20 cellular contexts compared by ENCODE assay signal in the genomic region with DNA sequence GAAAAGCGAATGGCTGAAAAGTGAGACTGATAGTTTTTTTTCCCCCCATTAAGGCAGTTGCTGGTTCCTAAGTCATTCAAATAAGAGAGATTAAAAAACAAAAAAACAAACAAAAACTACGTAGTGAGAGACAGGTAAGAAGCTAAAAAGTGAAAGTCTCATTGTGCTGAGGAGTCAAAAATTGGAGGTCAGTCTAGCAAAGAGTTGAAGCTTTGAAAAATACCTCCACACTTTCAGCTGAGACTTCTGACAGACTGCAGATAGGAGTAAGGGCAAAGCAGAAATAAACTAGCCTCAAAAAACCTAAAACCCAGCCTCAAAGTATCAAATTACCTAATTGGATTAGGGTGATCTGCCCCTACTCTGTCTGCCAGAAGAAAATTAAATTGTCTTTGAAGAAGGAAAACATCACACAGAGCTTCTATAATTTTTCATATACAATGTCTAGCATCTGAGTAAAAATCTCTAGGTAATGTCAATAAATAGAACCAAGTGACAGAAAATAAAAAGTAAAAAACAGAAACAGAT. TPM values are rescaled to one million over a fixed set of nuclear protein-coding genes. Genes with fewer than 3 reads are reported as not detected.
DNase-seq lines count a peak whose midpoint lies in the region; ATAC-seq and TF ChIP-seq lines count a peak whose summit lies in the region.
"Had no signal": no experiment of that assay in that cellular context is flagged by ENCODE, and none has a peak within 500 bp of the region (broad histone marks: within the 10 kb centered on the region; RNA-seq: fewer than 3 reads in every experiment).

No MANE protein-coding gene starts in this region.

- ATAC-seq in RWPE2 (ENCODE audit: low read depth) (no peak), heart right ventricle (no peak)
- no peak for ATAC-seq in effector memory CD8-positive, alpha-beta T cell (replicated peaks)
- ATAC-seq in stimulated activated memory B cell treated with anti-CD40 and anti-IgM and Interleukin-4, amounts not matched to agents 10 μg/mL and 1 μg/mL and 100 μg/mL, for 72 hours: no peak
- ATAC-seq: CD8-positive, alpha-beta T cell; naive thymus-derived CD8-positive, alpha-beta T cell; sciatic nerve had no signal

- no peaks in the 10 kb centered on the region for H3K79me2 ChIP-seq in mammary epithelial cell (ENCODE audit: insufficient read depth, low read length)

- intact Hi-C loops in mammary epithelial cell (cut with micrococcal nuclease): loop anchor here (1.0 kb wide), 1 partner anchor 11 kb away; a partner anchor contains a TSS
- intact Hi-C loops in MCF 10A (cut with micrococcal nuclease): no loop called here
- intact Hi-C loops in heart right ventricle (cut with DNase I): no loop called here

- H3K36me3 Mint-ChIP-seq in MCF 10A (ENCODE audit: insufficient read depth, unreplicated experiment): no peaks in the 10 kb centered on the region
- H3K36me3 Mint-ChIP-seq in effector memory CD8-positive, alpha-beta T cell (ENCODE audit: insufficient read depth): peaks cover 5% of the 10 kb centered on the region
- H3K36me3 Mint-ChIP-seq in stimulated activated memory B cell treated with anti-CD40 and anti-IgM and Interleukin-4, amounts not matched to agents 10 μg/mL and 1 μg/mL and 100 μg/mL, for 72 hours: peaks cover 12% of the 10 kb centered on the region
- H3K36me3 Mint-ChIP-seq: CD8-positive, alpha-beta T cell had no signal

- peak overlapping the region; percentile 44 for H3K4me2 ChIP-seq in mammary epithelial cell (ENCODE audit: insufficient read depth, low read depth, low read length)

- no peaks in the 10 kb centered on the region for H3K27me3 ChIP-seq in mammary epithelial cell (ENCODE audit: insufficient read depth, low read length)
- no peaks in the 10 kb centered on the region for H3K27me3 ChIP-seq in RWPE2 (ENCODE audit: insufficient read depth, poor library complexity, severe bottlenecking)
- no peaks in the 10 kb centered on the region for H3K27me3 ChIP-seq in heart right ventricle
- H3K27me3 ChIP-seq: adrenal gland had no signal

- DNase-seq in mammary epithelial cell (no peak), MCF 10A (ENCODE audit: unreplicated experiment) (no peak), RWPE2 (ENCODE audit: low spot score) (no peak), NCI-H1417 (lab: John Stamatoyannopoulos, UW) (no peak), heart right ventricle (no peak), NCI-H748 treated with DMSO at 0.1 percent for 48 hours (lab: John Stamatoyannopoulos, UW) (no peak)
- DNase-seq in effector memory CD8-positive, alpha-beta T cell: no peak
- DNase-seq: activated CD4-positive, alpha-beta T cell treated with anti-CD3 and anti-CD28 coated beads, Interleukin-2, amount 50 U/mL, for 1 hour; activated T-cell treated with anti-CD3 and anti-CD28 coated beads, Interleukin-2, amount 50 U/mL, for 4 hours; adrenal gland; DMS79; NCI-H2171 treated with DMSO at 0.1 percent for 48 hours; stimulated activated naive B cell treated with anti-CD40 and anti-IgM and Interleukin-4, amounts not matched to agents 10 μg/mL and 1 μg/mL and 100 μg/mL, for 72 hours; trophoblast cell had no signal

- 87% methylated on average over 2 of the region's 2 CpGs for WGBS in mammary epithelial cell (ENCODE audit: low coverage, missing lambda C conversion rate)
- 67 to 71% methylated on average over 2 of the region's 2 CpGs for WGBS in heart right ventricle, 2 donors

- no peak overlapping the region for H3K27ac ChIP-seq in mammary epithelial cell (ENCODE audit: insufficient read depth, low read depth, low read length)
- peak overlapping the region; percentile 35 for H3K27ac ChIP-seq in RWPE2 (ENCODE audit: poor library complexity, severe bottlenecking)
- H3K27ac ChIP-seq in heart right ventricle: no peak overlapping the region
- H3K27ac ChIP-seq: adrenal gland had no signal

- H3K36me3 ChIP-seq in mammary epithelial cell (ENCODE audit: insufficient read depth, low read length) (no peaks in the 10 kb centered on the region), RWPE2 (ENCODE audit: low read depth) (no peaks in the 10 kb centered on the region), heart right ventricle (no peaks in the 10 kb centered on the region)
- H3K36me3 ChIP-seq: adrenal gland had no signal

- H3K9me3 ChIP-seq in mammary epithelial cell (replicated peaks; ENCODE audit: insufficient read depth, low read length) (no peaks in the 10 kb centered on the region), RWPE2 (ENCODE audit: severe bottlenecking) (no peaks in the 10 kb centered on the region), heart right ventricle (peaks cover 0 to 9% (median 0%) of the 10 kb centered on the region in 11 donors)
- H3K9me3 ChIP-seq: adrenal gland had no signal

- peaks cover 11% of the 10 kb centered on the region for H3K4me1 Mint-ChIP-seq in MCF 10A (ENCODE audit: insufficient read depth, unreplicated experiment)
- peaks cover 18 to 32% of the 10 kb centered on the region in 2 donors for H3K4me1 Mint-ChIP-seq in effector memory CD8-positive, alpha-beta T cell (ENCODE audit: low read depth in 2 of 2)
- peaks cover 6% of the 10 kb centered on the region for H3K4me1 Mint-ChIP-seq in stimulated activated memory B cell treated with anti-CD40 and anti-IgM and Interleukin-4, amounts not matched to agents 10 μg/mL and 1 μg/mL and 100 μg/mL, for 72 hours
- H3K4me1 Mint-ChIP-seq: memory B cell had no signal

- H3K4me3 ChIP-seq in mammary epithelial cell (replicated peaks in 1 of 3; ENCODE audit: insufficient read depth in 1 of 3, low read depth in 2 of 3, low read length in 3 of 3) (no peak overlapping the region), RWPE2 (ENCODE audit: severe bottlenecking) (no peak overlapping the region), heart right ventricle (no peak overlapping the region)
- H3K4me3 ChIP-seq: adrenal gland had no signal

- H4K20me1 ChIP-seq in mammary epithelial cell (ENCODE audit: insufficient read depth, low read length): no peaks in the 10 kb centered on the region

- dilution Hi-C loops in mammary epithelial cell (cut with HindIII; ENCODE audit: low sequenced_read_pairs): no loop called here

- H3K4me3 Mint-ChIP-seq in MCF 10A (ENCODE audit: unreplicated experiment): no peak overlapping the region
- peak overlapping the region; percentile 3 to 55 for H3K4me3 Mint-ChIP-seq in effector memory CD8-positive, alpha-beta T cell
- H3K4me3 Mint-ChIP-seq in stimulated activated memory B cell treated with anti-CD40 and anti-IgM and Interleukin-4, amounts not matched to agents 10 μg/mL and 1 μg/mL and 100 μg/mL, for 72 hours: no peak overlapping the region
- H3K4me3 Mint-ChIP-seq: activated T-cell treated with anti-CD3 and anti-CD28 coated beads, Interleukin-2, amount 50 U/mL, for 4 hours; CD8-positive, alpha-beta T cell; dendritic cell treated with granulocyte-macrophage colony-stimulating factor and Interleukin-4, amounts not matched to agents 40 ng/mL and 50 ng/mL, for 4 days; memory B cell; stimulated activated naive B cell treated with anti-CD40 and anti-IgM and Interleukin-4, amounts not matched to agents 10 μg/mL and 1 μg/mL and 100 μg/mL, for 72 hours had no signal

- H3K27me3 Mint-ChIP-seq in MCF 10A (ENCODE audit: insufficient read depth, unreplicated experiment): peaks cover 11% of the 10 kb centered on the region
- no peaks in the 10 kb centered on the region for H3K27me3 Mint-ChIP-seq in effector memory CD8-positive, alpha-beta T cell
- peaks cover 8% of the 10 kb centered on the region for H3K27me3 Mint-ChIP-seq in stimulated activated memory B cell treated with anti-CD40 and anti-IgM and Interleukin-4, amounts not matched to agents 10 μg/mL and 1 μg/mL and 100 μg/mL, for 72 hours
- H3K27me3 Mint-ChIP-seq: dendritic cell treated with granulocyte-macrophage colony-stimulating factor and Interleukin-4, amounts not matched to agents 40 ng/mL and 50 ng/mL, for 4 days had no signal

- in situ Hi-C loops in mammary epithelial cell (cut with MboI; ENCODE audit: low sequenced_read_pairs in 2 of 2): no loop called here

- POLR2A ChIA-PET in MCF 10A (lab: Yijun Ruan, JAX): interaction anchor here (0.7 to 1.6 kb wide), 6 partner anchors 10 to 33 kb away, joined by 3 to 9 read pairs (median 4); a partner anchor contains a TSS

- CTCF ChIA-PET in mammary epithelial cell (lab: Charles Lee; ENCODE audit: low non-redundant PET): no interaction called here
- CTCF ChIA-PET in MCF 10A (lab: Yijun Ruan, JAX): interaction anchor here (1.0 kb wide), 1 partner anchor 34 kb away, joined by 3 read pairs; no protein-coding TSS in a partner anchor

- TF ChIP-seq CTCF in mammary epithelial cell (conservative IDR thresholded peaks at IDR 0.05 in 1 of 2, IDR thresholded peaks at IDR 0.05 in 1 of 2; ENCODE audit: extremely low read depth in 1 of 2, insufficient read depth in 1 of 2, low read depth in 1 of 2, low read length in 2 of 2) (no peak), MCF 10A (IDR thresholded peaks at IDR 0.05; ENCODE audit: unreplicated experiment) (no peak), RWPE2 (IDR thresholded peaks at IDR 0.05; ENCODE audit: poor library complexity, severe bottlenecking) (no peak), heart right ventricle (IDR thresholded peaks at IDR 0.05) (no peak)

- H3K27ac Mint-ChIP-seq in MCF 10A (ENCODE audit: low read depth, unreplicated experiment): no peak overlapping the region
- H3K27ac Mint-ChIP-seq in effector memory CD8-positive, alpha-beta T cell: peak overlapping the region; percentile 7 to 59
- peak overlapping the region; percentile 48 for H3K27ac Mint-ChIP-seq in stimulated activated memory B cell treated with anti-CD40 and anti-IgM and Interleukin-4, amounts not matched to agents 10 μg/mL and 1 μg/mL and 100 μg/mL, for 72 hours
- H3K27ac Mint-ChIP-seq: CD8-positive, alpha-beta T cell; dendritic cell treated with granulocyte-macrophage colony-stimulating factor and Interleukin-4, amounts not matched to agents 40 ng/mL and 50 ng/mL, for 4 days; memory B cell; stimulated activated naive B cell treated with anti-CD40 and anti-IgM and Interleukin-4, amounts not matched to agents 10 μg/mL and 1 μg/mL and 100 μg/mL, for 72 hours had no signal

- peaks cover 17% of the 10 kb centered on the region for H3K4me1 ChIP-seq in mammary epithelial cell (ENCODE audit: insufficient read depth, low read length)
- H3K4me1 ChIP-seq in RWPE2 (ENCODE audit: insufficient read depth, poor library complexity, severe bottlenecking): peaks cover 21% of the 10 kb centered on the region
- H3K4me1 ChIP-seq in heart right ventricle: no peaks in the 10 kb centered on the region
- H3K4me1 ChIP-seq: adrenal gland had no signal

- BruUV-seq in mammary epithelial cell (replicated peaks; lab: Mats Ljungman, UMichigan) (TSS peak; percentile 94), MCF 10A (replicated peaks; lab: Mats Ljungman, UMichigan) (no TSS peak)

- no peak overlapping the region for H2AFZ ChIP-seq in mammary epithelial cell (ENCODE audit: low read depth, low read length)

- H3K9ac ChIP-seq in mammary epithelial cell (ENCODE audit: insufficient read depth, low read length): no peak overlapping the region

- peaks cover 7% of the 10 kb centered on the region for H3K9me3 Mint-ChIP-seq in MCF 10A (ENCODE audit: unreplicated experiment)
- H3K9me3 Mint-ChIP-seq in effector memory CD8-positive, alpha-beta T cell: peaks cover 3 to 8% of the 10 kb centered on the region in 2 donors
- peaks cover 10% of the 10 kb centered on the region for H3K9me3 Mint-ChIP-seq in stimulated activated memory B cell treated with anti-CD40 and anti-IgM and Interleukin-4, amounts not matched to agents 10 μg/mL and 1 μg/mL and 100 μg/mL, for 72 hours
- H3K9me3 Mint-ChIP-seq: dendritic cell treated with granulocyte-macrophage colony-stimulating factor and Interleukin-4, amounts not matched to agents 40 ng/mL and 50 ng/mL, for 4 days had no signal

RNA-seq across cellular contexts. Expression of a gene that starts 10.9 kb away (rescaled TPM):
- 10 to 100 TPM; 19.2 to 25.3 TPM for total RNA-seq in mammary epithelial cell
- 6.3 TPM for polyA plus RNA-seq in mammary epithelial cell
- polyA minus RNA-seq in mammary epithelial cell: 8.7 TPM
- 21.6 and 21.8 TPM in 2 replicates for total RNA-seq in MCF 10A (2022)
- 10 to 100 TPM in 6 of 10 donors, 1 to 10 TPM in 4; 5.9 to 21.5 (median 10.4) TPM for total RNA-seq in heart right ventricle
- polyA plus RNA-seq in heart right ventricle: 1 to 10 TPM; 4.6 to 9.6 TPM

RNA-seq across cellular contexts. Expression of a gene that starts 53.3 kb away (rescaled TPM):
- 10 to 100 TPM in 1 of 2 donors, 1 to 10 TPM in 1; 5.8 to 11.4 TPM for total RNA-seq in mammary epithelial cell
- 6.1 TPM for polyA plus RNA-seq in mammary epithelial cell
- 5.2 TPM for polyA minus RNA-seq in mammary epithelial cell
- 12.2 and 14.1 TPM in 2 replicates for total RNA-seq in MCF 10A (2022)
- 10 to 100 TPM in 9 of 10 donors, 1 to 10 TPM in 1; 9.1 to 18.7 (median 13.5) TPM for total RNA-seq in heart right ventricle
- polyA plus RNA-seq in heart right ventricle: 10 to 100 TPM; 11.3 to 15.1 TPM

Comparison
In these comparisons a context has a peak if more than half of its experiments do, and no peak if none do; other contexts are left out.
1. H3K4me3 Mint-ChIP-seq: peak in effector memory CD8-positive, alpha-beta T cell (2 of 2); none in MCF 10A (single experiment) and stimulated activated memory B cell treated with anti-CD40 and anti-IgM and Interleukin-4, amounts not matched to agents 10 μg/mL and 1 μg/mL and 100 μg/mL, for 72 hours (single experiment).